8 cellular contexts compared by ENCODE assay signal in genomic region chr3:88057650-88058321, GRCh38. TPM values are rescaled to one million over a fixed set of nuclear protein-coding genes. Genes with fewer than 3 reads are reported as not detected.
A peak's percentile ranks its signal among the peaks of the same experiment; 100 is the strongest.
DNase-seq lines count a peak whose midpoint lies in the region; ATAC-seq and TF ChIP-seq lines count a peak whose summit lies in the region.

No MANE protein-coding gene starts in this region.

- POLR2A ChIA-PET in activated CD4-positive, alpha-beta T cell treated with anti-CD3 and anti-CD28 coated beads, Interleukin-2, amount 10 ng/mL, durations not matched to agents 7 days and 5 days (lab: Charles Lee): interaction anchor here (0.6 to 1.1 kb wide), 2 partner anchors 26 to 93 kb away, joined by 3 to 4 read pairs; no protein-coding TSS in a partner anchor

- H3K27ac ChIP-seq in SJCRH30: peak overlapping the region; percentile 94

- no peaks in the 10 kb centered on the region for H3K27me3 ChIP-seq in SJCRH30

- H3K4me3 ChIP-seq in SJCRH30 (peak overlapping the region; percentile 83), epithelial cell of proximal tubule (ENCODE audit: low read depth, low read length) (peak overlapping the region; percentile 82)

- ATAC-seq in left lobe of liver: no peak

- peaks cover 51% of the 10 kb centered on the region for H3K4me1 Mint-ChIP-seq in activated CD4-positive, alpha-beta T cell treated with anti-CD3 and anti-CD28 coated beads, Interleukin-2, amount 10 ng/mL, durations not matched to agents 7 days and 5 days
- peaks cover 33% of the 10 kb centered on the region for H3K4me1 Mint-ChIP-seq in osteocyte (ENCODE audit: unreplicated experiment)

- H3K4me3 Mint-ChIP-seq in activated CD4-positive, alpha-beta T cell treated with anti-CD3 and anti-CD28 coated beads, Interleukin-2, amount 10 ng/mL, durations not matched to agents 7 days and 5 days: peak overlapping the region; percentile 90
- H3K4me3 Mint-ChIP-seq in osteocyte (ENCODE audit: unreplicated experiment): peak overlapping the region; percentile 97

- DNase-seq in activated CD4-positive, alpha-beta T cell treated with anti-CD3 and anti-CD28 coated beads, Interleukin-2, amount 10 ng/mL, durations not matched to agents 7 days and 5 days: peak; percentile 8
- DNase-seq in activated CD4-positive, alpha-beta T cell treated with anti-CD3 and anti-CD28 coated beads, Interleukin-2, amount 50 U/mL, for 48 hours: no peak
- DNase-seq in SJCRH30 (no peak), epithelial cell of proximal tubule (ENCODE audit: low read depth) (no peak), osteocyte (ENCODE audit: extremely low spot score, unreplicated experiment) (no peak), HK-2 (ENCODE audit: unreplicated experiment) (no peak), left lobe of liver (ENCODE audit: low spot score) (no peak)
- DNase-seq in stimulated activated CD4-positive, alpha-beta T cell treated with anti-CD3 and anti-CD28 coated beads, Interleukin-2, amount 100 ng/mL, for 24 hours: no peak

- no peaks in the 10 kb centered on the region for H3K27me3 Mint-ChIP-seq in activated CD4-positive, alpha-beta T cell treated with anti-CD3 and anti-CD28 coated beads, Interleukin-2, amount 10 ng/mL, durations not matched to agents 7 days and 5 days
- no peaks in the 10 kb centered on the region for H3K27me3 Mint-ChIP-seq in osteocyte (ENCODE audit: unreplicated experiment)

- peak overlapping the region; percentile 97 for H3K27ac Mint-ChIP-seq in activated CD4-positive, alpha-beta T cell treated with anti-CD3 and anti-CD28 coated beads, Interleukin-2, amount 10 ng/mL, durations not matched to agents 7 days and 5 days
- peak overlapping the region; percentile 97 for H3K27ac Mint-ChIP-seq in osteocyte (ENCODE audit: unreplicated experiment)

- H3K9me3 Mint-ChIP-seq in activated CD4-positive, alpha-beta T cell treated with anti-CD3 and anti-CD28 coated beads, Interleukin-2, amount 10 ng/mL, durations not matched to agents 7 days and 5 days: no peaks in the 10 kb centered on the region
- H3K9me3 Mint-ChIP-seq in osteocyte (ENCODE audit: unreplicated experiment): no peaks in the 10 kb centered on the region

- CTCF ChIA-PET in activated CD4-positive, alpha-beta T cell treated with anti-CD3 and anti-CD28 coated beads, Interleukin-2, amount 10 ng/mL, durations not matched to agents 7 days and 5 days (lab: Charles Lee): interaction anchor here (0.9 to 1.6 kb wide), 3 partner anchors 20 to 91 kb away, joined by 3 to 7 read pairs (median 4); no protein-coding TSS in a partner anchor

- no peaks in the 10 kb centered on the region for H3K9me3 ChIP-seq in SJCRH30 (replicated peaks)

- peaks cover 18% of the 10 kb centered on the region for H3K36me3 ChIP-seq in SJCRH30

- H3K36me3 Mint-ChIP-seq in activated CD4-positive, alpha-beta T cell treated with anti-CD3 and anti-CD28 coated beads, Interleukin-2, amount 10 ng/mL, durations not matched to agents 7 days and 5 days (ENCODE audit: low read depth): peaks cover 41% of the 10 kb centered on the region
- peaks cover 20% of the 10 kb centered on the region for H3K36me3 Mint-ChIP-seq in osteocyte (ENCODE audit: unreplicated experiment)

- peak; percentile 22 for TF ChIP-seq CTCF in epithelial cell of proximal tubule (conservative IDR thresholded peaks at IDR 0.05; ENCODE audit: low read depth, low read length)
- peak; percentile 39 for TF ChIP-seq CTCF in osteocyte (IDR thresholded peaks at IDR 0.05)

- H3K4me1 ChIP-seq in SJCRH30: no peaks in the 10 kb centered on the region; the same call in 1 of the 2 replicates

RNA-seq across cellular contexts. Expression of gene CGGBP1, which starts 1.0 kb away (rescaled TPM):
- 100 to 1,000 TPM; 108 to 128 TPM for total RNA-seq in activated CD4-positive, alpha-beta T cell treated with anti-CD3 and anti-CD28 coated beads, Interleukin-2, amount 10 ng/mL, durations not matched to agents 7 days and 5 days
- 76.4 and 83.6 TPM in 2 replicates for total RNA-seq in SJCRH30 (2014; rRNA removed; shearing (Covaris generic))
- total RNA-seq in epithelial cell of proximal tubule: 34.8 and 35.1 TPM in 2 replicates
- 80.3 and 84.6 TPM in 2 replicates for total RNA-seq in osteocyte
- 22.6 TPM for total RNA-seq in left lobe of liver

RNA-seq across cellular contexts. Expression of gene ZNF654, which starts 1.3 kb away (rescaled TPM):
- total RNA-seq in activated CD4-positive, alpha-beta T cell treated with anti-CD3 and anti-CD28 coated beads, Interleukin-2, amount 10 ng/mL, durations not matched to agents 7 days and 5 days: 10 to 100 TPM; 25.3 to 25.4 TPM
- total RNA-seq in SJCRH30 (2014; rRNA removed; shearing (Covaris generic)): 13.1 and 14.1 TPM in 2 replicates
- total RNA-seq in epithelial cell of proximal tubule: 1.8 and 4.6 TPM in 2 replicates
- 10.7 and 13.4 TPM in 2 replicates for total RNA-seq in osteocyte
- 7.2 TPM for total RNA-seq in left lobe of liver
